8 cellular contexts compared by ENCODE assay signal in genomic region chr4:81648576-81649272, GRCh38.
DNase-seq lines count a peak whose midpoint lies in the region; ATAC-seq and TF ChIP-seq lines count a peak whose summit lies in the region.

No MANE protein-coding gene starts in this region.

- H3K36me3 Mint-ChIP-seq in Caco-2 (ENCODE audit: insufficient read depth, unreplicated experiment) = peaks cover 6% of the 10 kb centered on the region

- H3K4me1 Mint-ChIP-seq in Caco-2 (ENCODE audit: low read depth, unreplicated experiment) = peaks cover 27% of the 10 kb centered on the region

- no peaks in the 10 kb centered on the region for H3K27me3 Mint-ChIP-seq in Caco-2 (ENCODE audit: insufficient read depth, unreplicated experiment)

- intact Hi-C loops in Caco-2 (cut with micrococcal nuclease; ENCODE audit: unreplicated experiment) = no loop called here

- no peaks in the 10 kb centered on the region for H3K9me3 Mint-ChIP-seq in Caco-2 (ENCODE audit: unreplicated experiment)

- H3K4me3 Mint-ChIP-seq in Caco-2 (ENCODE audit: unreplicated experiment) = no peak overlapping the region

- H3K36me3 ChIP-seq in Caco-2 (ENCODE audit: control insufficient read depth, insufficient read depth, low read length) = no peaks in the 10 kb centered on the region

- DNase-seq in NCI-H69 (lab: John Stamatoyannopoulos, UW) (peak; percentile 46), NCI-H2227 treated with DMSO at 0.1 percent for 48 hours (lab: John Stamatoyannopoulos, UW) (no peak), Caco-2 (no peak), NCI-H187 (lab: John Stamatoyannopoulos, UW) (no peak), NCI-H2171 treated with DMSO at 0.1 percent for 48 hours (lab: John Stamatoyannopoulos, UW) (no peak)
- DNase-seq in central memory CD4-positive, alpha-beta T cell = peak; percentile 21

- H3K4me1 ChIP-seq in Caco-2 = peaks cover 28% of the 10 kb centered on the region

- CTCF ChIA-PET in Caco-2 (lab: Charles Lee) = no interaction called here

- no peak overlapping the region for H3K27ac Mint-ChIP-seq in Caco-2 (ENCODE audit: unreplicated experiment)

- no TSS peak for BruUV-seq in Caco-2 (replicated peaks; lab: Mats Ljungman, UMichigan)

- no peaks in the 10 kb centered on the region for H3K27me3 ChIP-seq in Caco-2 (replicated peaks; ENCODE audit: control insufficient read depth, insufficient read depth, low read length)

- no peaks in the 10 kb centered on the region for H3K9me3 ChIP-seq in Caco-2

- POLR2A ChIA-PET in Caco-2 (lab: Charles Lee) = no interaction called here

- no peak for TF ChIP-seq CTCF in Caco-2 (IDR thresholded peaks at IDR 0.05; ENCODE audit: insufficient read depth in 1 of 2, low read depth in 1 of 2, low read length in 1 of 2, severe bottlenecking in 1 of 2, unreplicated experiment in 1 of 2)

- ATAC-seq in GM18907 (IDR thresholded peaks at IDR 0.05; ENCODE audit: unreplicated experiment) (peak; percentile 99), HG02798 (IDR thresholded peaks at IDR 0.05; ENCODE audit: poor library complexity, unreplicated experiment) (peak; percentile 93)

- no peak overlapping the region for H3K4me3 ChIP-seq in Caco-2 (ENCODE audit: low read depth, low read length)

Comparison
In these comparisons a context has a peak if more than half of its experiments do, and no peak if none do; other contexts are left out.
1. DNase-seq: peak in NCI-H69 (single experiment) and central memory CD4-positive, alpha-beta T cell (single experiment); none in NCI-H2227 treated with DMSO at 0.1 percent for 48 hours (single experiment), Caco-2 (0 of 2), NCI-H187 (0 of 2) and NCI-H2171 treated with DMSO at 0.1 percent for 48 hours (single experiment).